In genomic region chrX:54810532-54810931, GRCh38 we compare ENCODE assay signal across 20 cellular contexts. TPM values are rescaled to one million over a fixed set of nuclear protein-coding genes. Genes with fewer than 3 reads are reported as not detected.
DNase-seq lines count a peak whose midpoint lies in the region; ATAC-seq and TF ChIP-seq lines count a peak whose summit lies in the region.
"Had no signal": no experiment of that assay in that cellular context is flagged by ENCODE, and none has a peak within 500 bp of the region (broad histone marks: within the 10 kb centered on the region; RNA-seq: fewer than 3 reads in every experiment).

No MANE protein-coding gene starts in this region.

- no peak overlapping the region for H3K27ac Mint-ChIP-seq in activated CD4-positive, alpha-beta T cell treated with anti-CD3 and anti-CD28 coated beads for 36 hours
- H3K27ac Mint-ChIP-seq in endothelial cell (ENCODE audit: unreplicated experiment), result no peak overlapping the region
- H3K27ac Mint-ChIP-seq: T-cell had no signal

- H3K4me1 ChIP-seq in OCI-LY3 (ENCODE audit: low read length), result peaks cover 5% of the 10 kb centered on the region
- H3K4me1 ChIP-seq in right atrium auricular region, result peaks cover 0 to 10% of the 10 kb centered on the region in 2 donors
- H3K4me1 ChIP-seq in left ventricle myocardium inferior, result peaks cover 12% of the 10 kb centered on the region

- POLR2A ChIA-PET in activated CD4-positive, alpha-beta T cell treated with anti-CD3 and anti-CD28 coated beads for 36 hours (lab: Charles Lee), result no interaction called here

- no peak overlapping the region for H3K9ac ChIP-seq in OCI-LY3 (ENCODE audit: low read length)

- H3K9me3 ChIP-seq in OCI-LY3 (ENCODE audit: insufficient read depth, low read length), result no peaks in the 10 kb centered on the region
- H3K9me3 ChIP-seq in right atrium auricular region, result no peaks in the 10 kb centered on the region
- H3K9me3 ChIP-seq in left ventricle myocardium inferior (replicated peaks), result no peaks in the 10 kb centered on the region
- H3K9me3 ChIP-seq: body of pancreas, esophagus muscularis mucosa, thyroid gland had no signal

- intact Hi-C loops in activated CD4-positive, alpha-beta T cell treated with anti-CD3 and anti-CD28 coated beads for 36 hours (cut with DNase I, micrococcal nuclease), result no loop called here
- intact Hi-C loops in left ventricle myocardium inferior (cut with micrococcal nuclease), result no loop called here

- H3K9me3 Mint-ChIP-seq in activated CD4-positive, alpha-beta T cell treated with anti-CD3 and anti-CD28 coated beads for 36 hours (ENCODE audit: low read depth), result no peaks in the 10 kb centered on the region
- no peaks in the 10 kb centered on the region for H3K9me3 Mint-ChIP-seq in endothelial cell (ENCODE audit: unreplicated experiment)
- H3K9me3 Mint-ChIP-seq: T-cell had no signal

- H4K20me1 ChIP-seq in OCI-LY3 (ENCODE audit: insufficient read depth, low read length), result no peaks in the 10 kb centered on the region

- peak overlapping the region; percentile 3 for H3K4me3 Mint-ChIP-seq in activated CD4-positive, alpha-beta T cell treated with anti-CD3 and anti-CD28 coated beads for 36 hours
- H3K4me3 Mint-ChIP-seq in endothelial cell (ENCODE audit: unreplicated experiment), result peak overlapping the region; percentile 69

- TF ChIP-seq CTCF in OCI-LY3 (IDR thresholded peaks at IDR 0.05; ENCODE audit: low read depth, low read length) (no peak), endothelial cell (IDR thresholded peaks at IDR 0.05; ENCODE audit: unreplicated experiment) (no peak), right atrium auricular region (IDR thresholded peaks at IDR 0.05) (no peak), left ventricle myocardium inferior (IDR thresholded peaks at IDR 0.05; ENCODE audit: borderline replicate concordance) (no peak)

- H3K4me3 ChIP-seq in OCI-LY3 (ENCODE audit: low read length) (no peak overlapping the region), skeletal muscle cell (ENCODE audit: low read depth, low read length) (peak overlapping the region; percentile 74), right atrium auricular region (no peak overlapping the region), left ventricle myocardium inferior (no peak overlapping the region)
- H3K4me3 ChIP-seq: body of pancreas, esophagus muscularis mucosa, thyroid gland had no signal

- peak overlapping the region; percentile 88; the same call in 1 of the 2 replicates for H3K4me2 ChIP-seq in OCI-LY3 (ENCODE audit: low read length)

- H3K36me3 ChIP-seq in OCI-LY3 (replicated peaks; ENCODE audit: low read depth, low read length) (peaks cover 12% of the 10 kb centered on the region), right atrium auricular region (peaks cover 50% of the 10 kb centered on the region), left ventricle myocardium inferior (peaks cover 55% of the 10 kb centered on the region)

- no peak overlapping the region for H3K27ac ChIP-seq in OCI-LY3 (ENCODE audit: low read length)
- no peak overlapping the region for H3K27ac ChIP-seq in right atrium auricular region
- no peak overlapping the region for H3K27ac ChIP-seq in left ventricle myocardium inferior (replicated peaks)
- H3K27ac ChIP-seq: body of pancreas, esophagus muscularis mucosa, thyroid gland had no signal

- peaks cover 8% of the 10 kb centered on the region for H3K36me3 Mint-ChIP-seq in activated CD4-positive, alpha-beta T cell treated with anti-CD3 and anti-CD28 coated beads for 36 hours (ENCODE audit: low read depth)
- H3K36me3 Mint-ChIP-seq in endothelial cell (ENCODE audit: low read depth, unreplicated experiment), result peaks cover 34% of the 10 kb centered on the region

- peaks cover 16% of the 10 kb centered on the region for H3K4me1 Mint-ChIP-seq in activated CD4-positive, alpha-beta T cell treated with anti-CD3 and anti-CD28 coated beads for 36 hours
- peaks cover 20% of the 10 kb centered on the region for H3K4me1 Mint-ChIP-seq in endothelial cell (ENCODE audit: unreplicated experiment)

- DNase-seq in activated CD4-positive, alpha-beta T cell treated with anti-CD3 and anti-CD28 coated beads for 36 hours, result no peak
- no peak for DNase-seq in activated CD4-positive, alpha-beta T cell treated with anti-CD3 and anti-CD28 coated beads, Interleukin-2, amount 50 U/mL, for 1 hour
- DNase-seq in endothelial cell (ENCODE audit: low spot score) (no peak), skeletal muscle cell (ENCODE audit: low read depth) (no peak), right atrium auricular region (ENCODE audit: low spot score) (no peak), left ventricle myocardium inferior (no peak)
- DNase-seq in activated CD4-positive, CD25-positive, alpha-beta regulatory T cell (lab: John Stamatoyannopoulos, UW), result no peak
- DNase-seq: 8988T; activated effector memory CD4-positive, alpha-beta T cell treated with anti-CD3 and anti-CD28 coated beads, Interleukin-2, amount 50 U/mL, for 16 hours; body of pancreas; kidney glomerular epithelial cell; NCI-H748 treated with DMSO at 0.1 percent for 48 hours; RPMI8226; small intestine; T-cell; thyroid gland had no signal

- no peaks in the 10 kb centered on the region for H3K27me3 Mint-ChIP-seq in activated CD4-positive, alpha-beta T cell treated with anti-CD3 and anti-CD28 coated beads for 36 hours
- H3K27me3 Mint-ChIP-seq in endothelial cell (ENCODE audit: unreplicated experiment), result peaks cover 10% of the 10 kb centered on the region

- peaks cover 14% of the 10 kb centered on the region; the same call in 1 of the 2 replicates for H3K79me2 ChIP-seq in OCI-LY3 (ENCODE audit: low read length)

- CTCF ChIA-PET in activated CD4-positive, alpha-beta T cell treated with anti-CD3 and anti-CD28 coated beads for 36 hours (lab: Charles Lee), result no interaction called here

- no peak for ATAC-seq in activated CD4-positive, alpha-beta T cell treated with anti-CD3 and anti-CD28 coated beads for 36 hours
- ATAC-seq: body of pancreas, T-cell had no signal

- H2AFZ ChIP-seq in OCI-LY3 (ENCODE audit: low read depth, low read length), result no peak overlapping the region

- H3K27me3 ChIP-seq in OCI-LY3 (ENCODE audit: low read depth, low read length) (peaks cover 11% of the 10 kb centered on the region), right atrium auricular region (no peaks in the 10 kb centered on the region), left ventricle myocardium inferior (ENCODE audit: low read depth) (no peaks in the 10 kb centered on the region)
- H3K27me3 ChIP-seq: body of pancreas, esophagus muscularis mucosa, thyroid gland had no signal

RNA-seq across cellular contexts. Expression of gene MAGED2, which starts 3.0 kb away (rescaled TPM):
- total RNA-seq in activated CD4-positive, alpha-beta T cell treated with anti-CD3 and anti-CD28 coated beads for 36 hours, result 10 to 100 TPM; 27.4 to 35.5 TPM
- 581 TPM for total RNA-seq in endothelial cell (ENCODE audit: unreplicated experiment)
- 100 to 1,000 TPM; 124 to 131 TPM for total RNA-seq in right atrium auricular region
- 81.3 TPM for total RNA-seq in left ventricle myocardium inferior

RNA-seq across cellular contexts. Expression of gene ITIH6, which starts 12.5 kb away (rescaled TPM):
- not detected for total RNA-seq in activated CD4-positive, alpha-beta T cell treated with anti-CD3 and anti-CD28 coated beads for 36 hours
- total RNA-seq in endothelial cell (ENCODE audit: unreplicated experiment) (0.13 TPM), right atrium auricular region (not detected), left ventricle myocardium inferior (not detected)
- total RNA-seq: body of pancreas, mononuclear cell, omental fat pad, T-cell, thyroid gland had no signal
